Comparison of ENCODE assay signal across 8 cellular contexts in genomic region chr18:55384551-55385275, GRCh38.
A peak's percentile ranks its signal among the peaks of the same experiment; 100 is the strongest.
DNase-seq lines count a peak whose midpoint lies in the region; TF ChIP-seq lines count a peak whose summit lies in the region.

No MANE protein-coding gene starts in this region.

- no peaks in the 10 kb centered on the region for H3K27me3 Mint-ChIP-seq in activated CD4-positive, alpha-beta T cell treated with anti-CD3 and anti-CD28 coated beads, Interleukin-2, amount 10 ng/mL, durations not matched to agents 7 days and 5 days
- H3K27me3 Mint-ChIP-seq in activated T-cell treated with anti-CD3 and anti-CD28 coated beads, Interleukin-2, amount 50 U/mL, for 24 hours, result no peaks in the 10 kb centered on the region

- H3K27ac ChIP-seq in angular gyrus (ENCODE audit: low read depth, low read length) (peak overlapping the region; percentile 41), sigmoid colon (no peak overlapping the region)

- intact Hi-C loops in sigmoid colon (cut with DNase I), result no loop called here

- peaks cover 0 to 20% (median 8%) of the 10 kb centered on the region in 4 donors for H3K4me1 ChIP-seq in sigmoid colon

- H3K4me3 ChIP-seq in sigmoid colon, result no peak overlapping the region

- no peaks in the 10 kb centered on the region for H3K36me3 ChIP-seq in sigmoid colon

- H3K4me3 Mint-ChIP-seq in activated CD4-positive, alpha-beta T cell treated with anti-CD3 and anti-CD28 coated beads, Interleukin-2, amount 10 ng/mL, durations not matched to agents 7 days and 5 days, result no peak overlapping the region
- no peak overlapping the region for H3K4me3 Mint-ChIP-seq in activated T-cell treated with anti-CD3 and anti-CD28 coated beads, Interleukin-2, amount 50 U/mL, for 24 hours

- peak; percentile 5 to 10 for DNase-seq in activated CD4-positive, alpha-beta T cell treated with anti-CD3 and anti-CD28 coated beads, Interleukin-2, amount 50 U/mL, for 48 hours
- no peak for DNase-seq in activated CD4-positive, alpha-beta T cell treated with anti-CD3 and anti-CD28 coated beads, Interleukin-2, amount 10 ng/mL, durations not matched to agents 7 days and 5 days
- DNase-seq in MV-4-11 (lab: John Stamatoyannopoulos, UW) (peak; percentile 13), lung microvascular endothelial cell (ENCODE audit: low read depth in 2 of 2) (peak; percentile 43 to 73), GM19238 (ENCODE audit: insufficient read length, low spot score) (no peak), sigmoid colon (no peak)
- DNase-seq in activated T-cell treated with anti-CD3 and anti-CD28 coated beads, Interleukin-2, amount 50 U/mL, for 24 hours, result no peak

- H3K9me3 Mint-ChIP-seq in activated CD4-positive, alpha-beta T cell treated with anti-CD3 and anti-CD28 coated beads, Interleukin-2, amount 10 ng/mL, durations not matched to agents 7 days and 5 days, result peaks cover 6% of the 10 kb centered on the region
- H3K9me3 Mint-ChIP-seq in activated T-cell treated with anti-CD3 and anti-CD28 coated beads, Interleukin-2, amount 50 U/mL, for 24 hours, result no peaks in the 10 kb centered on the region

- CTCF ChIA-PET in activated CD4-positive, alpha-beta T cell treated with anti-CD3 and anti-CD28 coated beads, Interleukin-2, amount 10 ng/mL, durations not matched to agents 7 days and 5 days (lab: Charles Lee), result interaction anchor here (1.4 kb wide), 1 partner anchor 9 kb away, joined by 4 read pairs; no protein-coding TSS in a partner anchor

- H3K36me3 Mint-ChIP-seq in activated CD4-positive, alpha-beta T cell treated with anti-CD3 and anti-CD28 coated beads, Interleukin-2, amount 10 ng/mL, durations not matched to agents 7 days and 5 days (ENCODE audit: low read depth), result no peaks in the 10 kb centered on the region
- H3K36me3 Mint-ChIP-seq in activated T-cell treated with anti-CD3 and anti-CD28 coated beads, Interleukin-2, amount 50 U/mL, for 24 hours (ENCODE audit: low read depth), result no peaks in the 10 kb centered on the region

- no peaks in the 10 kb centered on the region for H3K4me1 Mint-ChIP-seq in activated CD4-positive, alpha-beta T cell treated with anti-CD3 and anti-CD28 coated beads, Interleukin-2, amount 10 ng/mL, durations not matched to agents 7 days and 5 days
- H3K4me1 Mint-ChIP-seq in activated T-cell treated with anti-CD3 and anti-CD28 coated beads, Interleukin-2, amount 50 U/mL, for 24 hours (ENCODE audit: low read depth), result no peaks in the 10 kb centered on the region

- peaks cover 0 to 3% (median 0%) of the 10 kb centered on the region in 4 donors for H3K9me3 ChIP-seq in sigmoid colon

- TF ChIP-seq EP300 in sigmoid colon (IDR thresholded peaks at IDR 0.05), result no peak

- no peak for TF ChIP-seq POLR2A in sigmoid colon (IDR thresholded peaks at IDR 0.05)

- no peaks in the 10 kb centered on the region for H3K27me3 ChIP-seq in sigmoid colon

- peak in 2 of 4 experiments; percentile 17 to 33 for TF ChIP-seq CTCF in sigmoid colon (IDR thresholded peaks at IDR 0.05)

- POLR2A ChIA-PET in activated CD4-positive, alpha-beta T cell treated with anti-CD3 and anti-CD28 coated beads, Interleukin-2, amount 10 ng/mL, durations not matched to agents 7 days and 5 days (lab: Charles Lee), result no interaction called here

- no peak overlapping the region for H3K27ac Mint-ChIP-seq in activated CD4-positive, alpha-beta T cell treated with anti-CD3 and anti-CD28 coated beads, Interleukin-2, amount 10 ng/mL, durations not matched to agents 7 days and 5 days
- no peak overlapping the region for H3K27ac Mint-ChIP-seq in activated T-cell treated with anti-CD3 and anti-CD28 coated beads, Interleukin-2, amount 50 U/mL, for 24 hours

- 64 to 67% methylated on average over 4 of the region's 4 CpGs for WGBS in sigmoid colon, 2 donors

Comparison
In these comparisons a context has a peak if more than half of its experiments do, and no peak if none do; other contexts are left out.
1. DNase-seq: peak in activated CD4-positive, alpha-beta T cell treated with anti-CD3 and anti-CD28 coated beads, Interleukin-2, amount 50 U/mL, for 48 hours (2 of 2), MV-4-11 (single experiment) and lung microvascular endothelial cell (2 of 2); none in activated CD4-positive, alpha-beta T cell treated with anti-CD3 and anti-CD28 coated beads, Interleukin-2, amount 10 ng/mL, durations not matched to agents 7 days and 5 days (single experiment), GM19238 (single experiment), activated T-cell treated with anti-CD3 and anti-CD28 coated beads, Interleukin-2, amount 50 U/mL, for 24 hours (single experiment) and sigmoid colon (single experiment).